1 cellular context compared by ENCODE assay signal in genomic region chr1:91754348-91754747, GRCh38.
TF ChIP-seq lines count a peak whose summit lies in the region.

No MANE protein-coding gene starts in this region.

TF ChIP-seq in GM12878, 131 proteins besides CTCF, POLR2A, EP300 and RAD21 (continued from another document):
- TF ChIP-seq GABPA (IDR thresholded peaks at IDR 0.05; ENCODE audit: low read depth): peak; percentile 24; the same call in 1 of the 2 replicates
- no peak for TF ChIP-seq KAT2A (conservative IDR thresholded peaks at IDR 0.05; ENCODE audit: control insufficient read depth, low read depth, low read length)
- TF ChIP-seq TCF7 (IDR thresholded peaks at IDR 0.05; ENCODE audit: borderline replicate concordance): no peak
- TF ChIP-seq YBX1 (IDR thresholded peaks at IDR 0.05): no peak
- TF ChIP-seq TCF12 (IDR thresholded peaks at IDR 0.05; ENCODE audit: low read depth, low read length): no peak
TF ChIP-seq in GM12878: peak in this region for 17.
